ENCODE assay signal across 13 cellular contexts in genomic region chr1:40341509-40342380, GRCh38. TPM values are rescaled to one million over a fixed set of nuclear protein-coding genes. Genes with fewer than 3 reads are reported as not detected.
A peak's percentile ranks its signal among the peaks of the same experiment; 100 is the strongest.
DNase-seq lines count a peak whose midpoint lies in the region; ATAC-seq and TF ChIP-seq lines count a peak whose summit lies in the region.
"Had no signal": no experiment of that assay in that cellular context is flagged by ENCODE, and none has a peak within 500 bp of the region (broad histone marks: within the 10 kb centered on the region; RNA-seq: fewer than 3 reads in every experiment).

No MANE protein-coding gene starts in this region.

- H3K27me3 ChIP-seq in spleen (replicated peaks in 1 of 7): no peaks in the 10 kb centered on the region
- H3K27me3 ChIP-seq: breast epithelium had no signal

- peak overlapping the region; percentile 91 for H3K27ac Mint-ChIP-seq in activated naive CD8-positive, alpha-beta T cell

- intact Hi-C loops in spleen (cut with DNase I; ENCODE audit: low total_unique reads): no loop called here

- no peak overlapping the region for H3K4me3 ChIP-seq in spleen
- H3K4me3 ChIP-seq: breast epithelium had no signal

- H3K36me3 ChIP-seq in spleen: no peaks in the 10 kb centered on the region
- H3K36me3 ChIP-seq: breast epithelium had no signal

- H3K27me3 Mint-ChIP-seq in activated naive CD8-positive, alpha-beta T cell: no peaks in the 10 kb centered on the region

- TF ChIP-seq CTCF in spleen (IDR thresholded peaks at IDR 0.05 in 8 of 11, conservative IDR thresholded peaks at IDR 0.05 in 3 of 11): no peak

- H3K9me3 Mint-ChIP-seq in activated naive CD8-positive, alpha-beta T cell (ENCODE audit: low read depth): no peaks in the 10 kb centered on the region

- H3K4me3 Mint-ChIP-seq in activated naive CD8-positive, alpha-beta T cell: peak overlapping the region; percentile 64

- 53 to 69% (median 59%) methylated on average over 6 of the region's 6 CpGs for WGBS in spleen, 5 donors

- DNase-seq in activated CD8-positive, alpha-beta memory T cell treated with anti-CD3 and anti-CD28 coated beads, Interleukin-2, amount 50 U/mL, for 48 hours: peak; percentile 50
- no peak for DNase-seq in activated CD8-positive, alpha-beta memory T cell treated with anti-CD3 and anti-CD28 coated beads for 24 hours
- peak; percentile 38 for DNase-seq in MV-4-11 (lab: John Stamatoyannopoulos, UW)
- no peak for DNase-seq in spleen
- DNase-seq in UCSD-AML1 (lab: John Stamatoyannopoulos, UW; ENCODE audit: unreplicated experiment): no peak
- DNase-seq in stimulated activated CD4-positive, alpha-beta T cell treated with anti-CD3 and anti-CD28 coated beads, Interleukin-4, amount 100 ng/mL, for 1 hour: no peak
- DNase-seq: DND-41; stimulated activated CD8-positive, alpha-beta memory T cell treated with anti-CD3 and anti-CD28 coated beads, Interleukin-4, amount 100 ng/mL, for 48 hours; T-helper 9 cell had no signal

- no peaks in the 10 kb centered on the region for H3K9me3 ChIP-seq in spleen
- H3K9me3 ChIP-seq: breast epithelium had no signal

- no peak for ATAC-seq in HG03039 (IDR thresholded peaks at IDR 0.05; ENCODE audit: unreplicated experiment)

- H3K36me3 Mint-ChIP-seq in activated naive CD8-positive, alpha-beta T cell: no peaks in the 10 kb centered on the region

- TF ChIP-seq POLR2A in spleen (IDR thresholded peaks at IDR 0.05): no peak

- H3K4me1 Mint-ChIP-seq in activated naive CD8-positive, alpha-beta T cell (ENCODE audit: low read depth): peaks cover 53% of the 10 kb centered on the region

- peaks cover 7 to 74% (median 49%) of the 10 kb centered on the region in 6 donors for H3K4me1 ChIP-seq in spleen
- H3K4me1 ChIP-seq: breast epithelium had no signal

- H3K27ac ChIP-seq in spleen: peak overlapping the region; percentile 37 to 92 (median 64)
- H3K27ac ChIP-seq: breast epithelium, HL-60 had no signal

RNA-seq across cellular contexts. Expression of gene COL9A2, which starts 24.7 kb away (rescaled TPM):
- total RNA-seq in spleen: 10 to 100 TPM in 2 of 7 donors, 1 to 10 TPM in 5; 3.1 to 16.0 (median 6.2) TPM
- 10 to 100 TPM in 2 of 3 donors, 1 to 10 TPM in 1; 9.1 to 17.8 (median 10.1) TPM for polyA plus RNA-seq in spleen

RNA-seq across cellular contexts. Expression of gene SMAP2, which starts 31.8 kb away (rescaled TPM):
- 100 to 1,000 TPM; 120 to 435 (median 252) TPM for total RNA-seq in spleen
- polyA plus RNA-seq in spleen: 100 to 1,000 TPM; 135 to 196 (median 148) TPM

Comparison
In these comparisons a context has a peak if more than half of its experiments do, and no peak if none do; other contexts are left out.
1. DNase-seq: peak in activated CD8-positive, alpha-beta memory T cell treated with anti-CD3 and anti-CD28 coated beads, Interleukin-2, amount 50 U/mL, for 48 hours (single experiment) and MV-4-11 (single experiment); none in activated CD8-positive, alpha-beta memory T cell treated with anti-CD3 and anti-CD28 coated beads for 24 hours (single experiment), spleen (single experiment), UCSD-AML1 (single experiment) and stimulated activated CD4-positive, alpha-beta T cell treated with anti-CD3 and anti-CD28 coated beads, Interleukin-4, amount 100 ng/mL, for 1 hour (single experiment).